ENCODE assay signal across 8 cellular contexts in genomic region chrX:41085105-41085882, GRCh38. TPM values are rescaled to one million over a fixed set of nuclear protein-coding genes. Genes with fewer than 3 reads are reported as not detected.
DNase-seq lines count a peak whose midpoint lies in the region; ATAC-seq and TF ChIP-seq lines count a peak whose summit lies in the region.

USP9X (plus strand) TSS chrX:41085445; CDS start chrX:41123629, 38,184 bp downstream.

- H3K27ac Mint-ChIP-seq in HFFc6 = peak within 1 kb of the TSS; percentile 99

- H2AFZ ChIP-seq in trophoblast cell (ENCODE audit: insufficient read depth, low read length, poor library complexity) = peak within 1 kb of the TSS; percentile 93

- peak within 1 kb of the TSS; percentile 100 for H4K91ac ChIP-seq in trophoblast cell (ENCODE audit: low read depth, low read length)

- TF ChIP-seq POLR2A in NB4 (IDR thresholded peaks at IDR 0.05; ENCODE audit: extremely low read depth, insufficient read length) = peak; percentile 45
- TF ChIP-seq POLR2A in tibial nerve (IDR thresholded peaks at IDR 0.05) = peak; percentile 50 to 54

- POLR2A ChIA-PET in GM10248 (lab: Yijun Ruan, JAX) = interaction anchor here (0.6 to 1.2 kb wide), 6 partner anchors 10 to 272 kb away, joined by 3 to 7 read pairs (median 4); partner anchors contain the start of gene DDX3X

- H3K4me1 Mint-ChIP-seq in HFFc6 (ENCODE audit: low read depth) = peaks cover 27% of the 10 kb centered on the region

- H3K23ac ChIP-seq in trophoblast cell (ENCODE audit: low read length) = no peak within 1 kb of the TSS

- peak within 1 kb of the TSS; percentile 100 for H3K14ac ChIP-seq in trophoblast cell (ENCODE audit: low read length)

- H2BK5ac ChIP-seq in trophoblast cell (ENCODE audit: low read depth, low read length, poor library complexity) = peak within 1 kb of the TSS; percentile 100

- peak within 1 kb of the TSS; percentile 96 for H3K4me3 Mint-ChIP-seq in HFFc6

- H3K27me3 Mint-ChIP-seq in HFFc6 (ENCODE audit: insufficient read depth) = peaks cover 3% of the 10 kb centered on the region; the same call in 1 of the 2 replicates

- no peaks in the 10 kb centered on the region for H3K27me3 ChIP-seq in trophoblast cell (ENCODE audit: insufficient read depth, low read length)
- H3K27me3 ChIP-seq in tibial nerve = no peaks in the 10 kb centered on the region

- peak within 1 kb of the TSS; percentile 98 for H3K9ac ChIP-seq in trophoblast cell (ENCODE audit: low read length)

- CTCF ChIA-PET in GM10248 (lab: Yijun Ruan, JAX) = interaction anchor here (1.6 kb wide), 1 partner anchor 14 kb away, joined by 5 read pairs; no protein-coding TSS in a partner anchor

- DNase-seq in GM10248 (ENCODE audit: extremely low spot score) (peak; percentile 86), HFFc6 (peak; percentile 71), NB4 (ENCODE audit: low read depth) (peak; percentile 90), SW 1271 (lab: John Stamatoyannopoulos, UW) (peak; percentile 1 to 48), Right ventricle myocardium superior (peak; percentile 90), trophoblast cell (peak; percentile 62 to 79), tibial nerve (ENCODE audit: low spot score in 2 of 2) (peak; percentile 75 to 76)
- DNase-seq in activated naive CD8-positive, alpha-beta T cell treated with anti-CD3 and anti-CD28 coated beads, Interleukin-2, amount 50 U/mL, for 16 hours (ENCODE audit: low read depth, low spot score) = peak; percentile 64

- H4K8ac ChIP-seq in trophoblast cell (ENCODE audit: low read depth, low read length) = peak within 1 kb of the TSS; percentile 100

- no peaks in the 10 kb centered on the region for H3K9me3 Mint-ChIP-seq in HFFc6

- WGBS in trophoblast cell (ENCODE audit: extremely low coverage, insufficient coverage, insufficient read length) = no CpG with 5 or more reads among the region's 86 CpGs
- 0% methylated on average over 29 to 50 of the region's 86 CpGs for WGBS in tibial nerve, 2 donors

- H3K9me3 ChIP-seq in trophoblast cell (ENCODE audit: insufficient read depth, low read depth, low read length) (no peaks in the 10 kb centered on the region), tibial nerve (no peaks in the 10 kb centered on the region)

- H2AK5ac ChIP-seq in trophoblast cell (ENCODE audit: low read length) = peak within 1 kb of the TSS; percentile 91

- H3K4me1 ChIP-seq in trophoblast cell (ENCODE audit: control insufficient read depth in 1 of 2, insufficient read depth in 2 of 2, low read length in 2 of 2) (peaks cover 0 to 1% of the 10 kb centered on the region in 2 experiments), tibial nerve (peaks cover 0 to 20% (median under 1%) of the 10 kb centered on the region in 4 donors)

- peaks cover 20% of the 10 kb centered on the region for H3K79me1 ChIP-seq in trophoblast cell (ENCODE audit: low read length)

- intact Hi-C loops in Right ventricle myocardium superior (cut with DNase I) = no loop called here

- H2BK120ac ChIP-seq in trophoblast cell (ENCODE audit: insufficient read depth, low read length, poor library complexity) = peak within 1 kb of the TSS; percentile 99

- H3K18ac ChIP-seq in trophoblast cell (ENCODE audit: low read length) = peak within 1 kb of the TSS; percentile 100

- H3K36me3 ChIP-seq in trophoblast cell (ENCODE audit: control insufficient read depth in 1 of 2, insufficient read depth in 2 of 2, low read length in 2 of 2) (no peaks in the 10 kb centered on the region), tibial nerve (no peaks in the 10 kb centered on the region)

- TF ChIP-seq CTCF in GM10248 (IDR thresholded peaks at IDR 0.05; ENCODE audit: control extremely low read depth, extremely low read depth, low read depth, missing control alignments) (no peak), HFFc6 (IDR thresholded peaks at IDR 0.05) (no peak), NB4 (IDR thresholded peaks at IDR 0.05; ENCODE audit: low read depth, low read length) (no peak), tibial nerve (IDR thresholded peaks at IDR 0.05) (peak in 1 of 5 experiments; percentile 7)

- peaks cover 13% of the 10 kb centered on the region; the same call in 1 of the 2 replicates for H3K36me3 Mint-ChIP-seq in HFFc6 (ENCODE audit: low read depth)

- peak within 1 kb of the TSS; percentile 100 for H4K12ac ChIP-seq in trophoblast cell (ENCODE audit: low read depth, low read length)

- H3K27ac ChIP-seq in trophoblast cell (ENCODE audit: low read depth, low read length) (peak within 1 kb of the TSS; percentile 98), tibial nerve (peak within 1 kb of the TSS; percentile 94 to 99 (median 98))

- H3K4me3 ChIP-seq in NB4 (ENCODE audit: low read depth, low read length) = peak within 1 kb of the TSS; percentile 93
- peak within 1 kb of the TSS; percentile 99 for H3K4me3 ChIP-seq in trophoblast cell (ENCODE audit: low read depth, low read length)
- peak within 1 kb of the TSS; percentile 74 to 98 (median 83) for H3K4me3 ChIP-seq in tibial nerve

- H3K79me2 ChIP-seq in trophoblast cell (ENCODE audit: control insufficient read depth, insufficient read depth, low read length, poor library complexity) = peaks cover 21% of the 10 kb centered on the region

- TF ChIP-seq EP300 in tibial nerve (IDR thresholded peaks at IDR 0.05) = peak in 1 of 2 donors; percentile 65

- H3K4ac ChIP-seq in trophoblast cell (ENCODE audit: low read depth, low read length) = peak within 1 kb of the TSS; percentile 98

- peak within 1 kb of the TSS; percentile 91 for H2BK12ac ChIP-seq in trophoblast cell (ENCODE audit: low read length)

- H3K4me2 ChIP-seq in trophoblast cell (ENCODE audit: low read length) = peak within 1 kb of the TSS; percentile 82

- peak; percentile 91 for ATAC-seq in Right ventricle myocardium superior (ENCODE audit: poor library complexity)

RNA-seq across cellular contexts. Expression of gene USP9X, which starts in this region (rescaled TPM):
- 10 to 100 TPM; 54.1 to 73.0 (median 60.9) TPM for total RNA-seq in HFFc6 (2021; fragmentation: NEBNext Ultra II Directional; extraction: Animal tissue kit (Norgen Biotek cat#: 25700))
- total RNA-seq in Right ventricle myocardium superior (47.3 TPM), tibial nerve (100 to 1,000 TPM in 1 of 4 donors, 10 to 100 TPM in 3; 83.1 to 101 (median 97.2) TPM)
- 23.8 and 24.7 TPM in 2 replicates for polyA plus RNA-seq in trophoblast cell (2013)

Comparison
In these comparisons a context has a peak if more than half of its experiments do, and no peak if none do; other contexts are left out.
1. Peak in every context shown above with its lines: DNase-seq, ATAC-seq, H3K4me3 ChIP-seq and H3K27ac ChIP-seq.
2. DNase-seq: peak in every context shown above with its lines; median percentile 90 in NB4; 90 in Right ventricle myocardium superior; 86 in GM10248; 76 in tibial nerve; 71 in HFFc6; 70 in trophoblast cell; 64 in activated naive CD8-positive, alpha-beta T cell treated with anti-CD3 and anti-CD28 coated beads, Interleukin-2, amount 50 U/mL, for 16 hours; 24 in SW 1271.